Comparison of ENCODE assay signal across 8 cellular contexts in genomic region chr17:67365762-67366192, GRCh38. TPM values are rescaled to one million over a fixed set of nuclear protein-coding genes. Genes with fewer than 3 reads are reported as not detected.
DNase-seq lines count a peak whose midpoint lies in the region; ATAC-seq and TF ChIP-seq lines count a peak whose summit lies in the region.

No MANE protein-coding gene starts in this region.

- TF ChIP-seq CTCF in HL-60 (IDR thresholded peaks at IDR 0.05; ENCODE audit: insufficient read depth, low read length), result no peak
- no peak for TF ChIP-seq CTCF in foreskin keratinocyte (conservative IDR thresholded peaks at IDR 0.05)
- TF ChIP-seq CTCF in progenitor cell of endocrine pancreas (IDR thresholded peaks at IDR 0.05; ENCODE audit: unreplicated experiment), result no peak

- H3K27ac Mint-ChIP-seq in activated CD8-positive, alpha-beta memory T cell treated with anti-CD3 and anti-CD28 coated beads, Interleukin-2, amount 10 ng/mL, durations not matched to agents 7 days and 5 days, result peak overlapping the region; percentile 89
- peak overlapping the region; percentile 96 for H3K27ac Mint-ChIP-seq in activated CD4-positive, alpha-beta memory T cell treated with anti-CD3 and anti-CD28 coated beads, Interleukin-2, amount 10 ng/mL, durations not matched to agents 7 days and 5 days
- peak overlapping the region; percentile 93 for H3K27ac Mint-ChIP-seq in progenitor cell of endocrine pancreas

- peaks cover 15% of the 10 kb centered on the region for H3K4me1 ChIP-seq in foreskin keratinocyte

- H3K27me3 ChIP-seq in HL-60 (ENCODE audit: insufficient read depth, poor library complexity, severe bottlenecking), result no peaks in the 10 kb centered on the region
- no peaks in the 10 kb centered on the region for H3K27me3 ChIP-seq in foreskin keratinocyte

- DNase-seq in activated CD8-positive, alpha-beta memory T cell treated with anti-CD3 and anti-CD28 coated beads, Interleukin-2, amount 10 ng/mL, durations not matched to agents 7 days and 5 days, result peak; percentile 47
- no peak for DNase-seq in activated CD8-positive, alpha-beta memory T cell treated with anti-CD3 and anti-CD28 coated beads for 24 hours
- peak; percentile 39 to 65 for DNase-seq in HL-60 (ENCODE audit: low read depth in 1 of 2, low spot score in 1 of 2)
- no peak for DNase-seq in activated CD4-positive, alpha-beta memory T cell treated with anti-CD3 and anti-CD28 coated beads, Interleukin-2, amount 10 ng/mL, durations not matched to agents 7 days and 5 days
- peak in 1 of 2 donors; percentile 52 for DNase-seq in foreskin keratinocyte
- DNase-seq in progenitor cell of endocrine pancreas (ENCODE audit: low spot score, unreplicated experiment), result no peak
- DNase-seq in AG08396 (ENCODE audit: low spot score), result no peak
- DNase-seq in NCI-H2081 treated with DMSO at 0.1 percent for 48 hours (lab: John Stamatoyannopoulos, UW), result no peak

- peak overlapping the region; percentile 94 for H3K27ac ChIP-seq in HL-60 (replicated peaks)
- H3K27ac ChIP-seq in foreskin keratinocyte, result peak overlapping the region; percentile 76

- no peaks in the 10 kb centered on the region for H3K9me3 Mint-ChIP-seq in activated CD8-positive, alpha-beta memory T cell treated with anti-CD3 and anti-CD28 coated beads, Interleukin-2, amount 10 ng/mL, durations not matched to agents 7 days and 5 days (ENCODE audit: low read depth)
- no peaks in the 10 kb centered on the region for H3K9me3 Mint-ChIP-seq in activated CD4-positive, alpha-beta memory T cell treated with anti-CD3 and anti-CD28 coated beads, Interleukin-2, amount 10 ng/mL, durations not matched to agents 7 days and 5 days
- no peaks in the 10 kb centered on the region for H3K9me3 Mint-ChIP-seq in progenitor cell of endocrine pancreas (ENCODE audit: low read depth)

- peak; percentile 25 for ATAC-seq in activated CD8-positive, alpha-beta memory T cell treated with anti-CD3 and anti-CD28 coated beads, Interleukin-2, amount 10 ng/mL, durations not matched to agents 7 days and 5 days
- peak; percentile 47 for ATAC-seq in foreskin keratinocyte

- CTCF ChIA-PET in activated CD8-positive, alpha-beta memory T cell treated with anti-CD3 and anti-CD28 coated beads, Interleukin-2, amount 10 ng/mL, durations not matched to agents 7 days and 5 days (lab: Charles Lee), result interaction anchor here (1.0 to 6.8 kb wide), 5 partner anchors 9 to 238 kb away, joined by 3 to 47 read pairs (median 4); partner anchors contain the start of gene PITPNC1
- CTCF ChIA-PET in activated CD4-positive, alpha-beta memory T cell treated with anti-CD3 and anti-CD28 coated beads, Interleukin-2, amount 10 ng/mL, durations not matched to agents 7 days and 5 days (lab: Charles Lee), result interaction anchor here (0.6 to 10.2 kb wide), 5 partner anchors 9 to 352 kb away, joined by 3 to 72 read pairs (median 3); partner anchors contain the start of genes NOL11 and PITPNC1

- no peaks in the 10 kb centered on the region for H3K27me3 Mint-ChIP-seq in activated CD8-positive, alpha-beta memory T cell treated with anti-CD3 and anti-CD28 coated beads, Interleukin-2, amount 10 ng/mL, durations not matched to agents 7 days and 5 days
- peaks cover 2% of the 10 kb centered on the region for H3K27me3 Mint-ChIP-seq in activated CD4-positive, alpha-beta memory T cell treated with anti-CD3 and anti-CD28 coated beads, Interleukin-2, amount 10 ng/mL, durations not matched to agents 7 days and 5 days
- H3K27me3 Mint-ChIP-seq in progenitor cell of endocrine pancreas, result no peaks in the 10 kb centered on the region

- POLR2A ChIA-PET in activated CD4-positive, alpha-beta memory T cell treated with anti-CD3 and anti-CD28 coated beads, Interleukin-2, amount 10 ng/mL, durations not matched to agents 7 days and 5 days (lab: Charles Lee), result interaction anchor here (0.6 to 5.9 kb wide), 18 partner anchors 9 to 893 kb away, joined by 3 to 76 read pairs (median 4); partner anchors contain the start of genes HELZ, NOL11 and PITPNC1

- H3K4me1 Mint-ChIP-seq in activated CD8-positive, alpha-beta memory T cell treated with anti-CD3 and anti-CD28 coated beads, Interleukin-2, amount 10 ng/mL, durations not matched to agents 7 days and 5 days, result peaks cover 57% of the 10 kb centered on the region
- H3K4me1 Mint-ChIP-seq in activated CD4-positive, alpha-beta memory T cell treated with anti-CD3 and anti-CD28 coated beads, Interleukin-2, amount 10 ng/mL, durations not matched to agents 7 days and 5 days, result peaks cover 56% of the 10 kb centered on the region
- H3K4me1 Mint-ChIP-seq in progenitor cell of endocrine pancreas (ENCODE audit: low read depth), result peaks cover 19% of the 10 kb centered on the region

- H3K4me3 ChIP-seq in HL-60 (replicated peaks; ENCODE audit: insufficient read depth, low read length), result peak overlapping the region; percentile 91

- peaks cover 27% of the 10 kb centered on the region for H3K36me3 Mint-ChIP-seq in activated CD8-positive, alpha-beta memory T cell treated with anti-CD3 and anti-CD28 coated beads, Interleukin-2, amount 10 ng/mL, durations not matched to agents 7 days and 5 days
- H3K36me3 Mint-ChIP-seq in activated CD4-positive, alpha-beta memory T cell treated with anti-CD3 and anti-CD28 coated beads, Interleukin-2, amount 10 ng/mL, durations not matched to agents 7 days and 5 days (ENCODE audit: low read depth), result peaks cover 34% of the 10 kb centered on the region
- H3K36me3 Mint-ChIP-seq in progenitor cell of endocrine pancreas (ENCODE audit: insufficient read depth), result peaks cover 12% of the 10 kb centered on the region

- H3K4me3 Mint-ChIP-seq in activated CD8-positive, alpha-beta memory T cell treated with anti-CD3 and anti-CD28 coated beads, Interleukin-2, amount 10 ng/mL, durations not matched to agents 7 days and 5 days, result peak overlapping the region; percentile 89
- H3K4me3 Mint-ChIP-seq in activated CD4-positive, alpha-beta memory T cell treated with anti-CD3 and anti-CD28 coated beads, Interleukin-2, amount 10 ng/mL, durations not matched to agents 7 days and 5 days, result peak overlapping the region; percentile 99
- peak overlapping the region; percentile 87 for H3K4me3 Mint-ChIP-seq in progenitor cell of endocrine pancreas (ENCODE audit: low read depth)

RNA-seq across cellular contexts. Expression of gene PSMD12, which starts 0.6 kb away (rescaled TPM):
- 10 to 100 TPM; 52.8 to 63.2 TPM for total RNA-seq in activated CD8-positive, alpha-beta memory T cell treated with anti-CD3 and anti-CD28 coated beads, Interleukin-2, amount 10 ng/mL, durations not matched to agents 7 days and 5 days
- total RNA-seq in activated CD4-positive, alpha-beta memory T cell treated with anti-CD3 and anti-CD28 coated beads, Interleukin-2, amount 10 ng/mL, durations not matched to agents 7 days and 5 days, result 10 to 100 TPM; 49.3 to 50.0 TPM
- total RNA-seq in foreskin keratinocyte (55.1 and 66.5 TPM in 2 replicates), progenitor cell of endocrine pancreas (47.8 and 48.6 TPM in 2 replicates)
- polyA plus RNA-seq in foreskin keratinocyte, result 39.9 and 50.6 TPM in 2 replicates

RNA-seq across cellular contexts. Expression of gene PITPNC1, which starts 11.3 kb away (rescaled TPM):
- 10 to 100 TPM; 44.9 to 67.6 TPM for total RNA-seq in activated CD8-positive, alpha-beta memory T cell treated with anti-CD3 and anti-CD28 coated beads, Interleukin-2, amount 10 ng/mL, durations not matched to agents 7 days and 5 days
- total RNA-seq in activated CD4-positive, alpha-beta memory T cell treated with anti-CD3 and anti-CD28 coated beads, Interleukin-2, amount 10 ng/mL, durations not matched to agents 7 days and 5 days, result 10 to 100 TPM; 29.1 to 31.1 TPM
- 58.4 and 64.8 TPM in 2 replicates for total RNA-seq in foreskin keratinocyte
- 56.4 and 57.3 TPM in 2 replicates for polyA plus RNA-seq in foreskin keratinocyte
- total RNA-seq in progenitor cell of endocrine pancreas, result 38.4 and 53.2 TPM in 2 replicates

Comparison
In these comparisons a context has a peak if more than half of its experiments do, and no peak if none do; other contexts are left out.
1. DNase-seq: peak in activated CD8-positive, alpha-beta memory T cell treated with anti-CD3 and anti-CD28 coated beads, Interleukin-2, amount 10 ng/mL, durations not matched to agents 7 days and 5 days (single experiment) and HL-60 (2 of 2); none in activated CD8-positive, alpha-beta memory T cell treated with anti-CD3 and anti-CD28 coated beads for 24 hours (single experiment), activated CD4-positive, alpha-beta memory T cell treated with anti-CD3 and anti-CD28 coated beads, Interleukin-2, amount 10 ng/mL, durations not matched to agents 7 days and 5 days (single experiment), progenitor cell of endocrine pancreas (single experiment), AG08396 (single experiment) and NCI-H2081 treated with DMSO at 0.1 percent for 48 hours (single experiment).
2. Peak in every context shown above with its lines, with median percentiles within 50 percentile points of each other: H3K27ac Mint-ChIP-seq and H3K4me3 Mint-ChIP-seq.